ENCODE assay signal across 17 cellular contexts in genomic region chr17:42211931-42212341, GRCh38. TPM values are rescaled to one million over a fixed set of nuclear protein-coding genes. Genes with fewer than 3 reads are reported as not detected.
DNase-seq lines count a peak whose midpoint lies in the region; ATAC-seq, FAIRE-seq and TF ChIP-seq lines count a peak whose summit lies in the region.
"Not testable (repeated sequence)": the region's sequence is repeated elsewhere in the genome, so short reads cannot be mapped to it uniquely, and the experiment has no call there.
"Had no signal": no experiment of that assay in that cellular context is flagged by ENCODE, and none has a peak within 500 bp of the region (broad histone marks: within the 10 kb centered on the region; RNA-seq: fewer than 3 reads in every experiment).

No MANE protein-coding gene starts in this region.

- ATAC-seq in upper lobe of right lung, result peak; percentile 58

- intact Hi-C loops in adrenal gland (cut with DNase I); dorsolateral prefrontal cortex (cut with DNase I); kidney (cut with DNase I); upper lobe of right lung (cut with DNase I): not testable (repeated sequence)

- H3K9me3 Mint-ChIP-seq in glutamatergic neuron (ENCODE audit: unreplicated experiment); nephron progenitor cell: not testable (repeated sequence)

- not testable (repeated sequence) for H3K36me3 Mint-ChIP-seq in glutamatergic neuron (ENCODE audit: unreplicated experiment)
- peaks cover 64% of the 10 kb centered on the region for H3K36me3 Mint-ChIP-seq in nephron progenitor cell (ENCODE audit: low read depth)

- peaks cover 14% of the 10 kb centered on the region for H3K4me1 Mint-ChIP-seq in glutamatergic neuron (ENCODE audit: low read depth, unreplicated experiment)
- H3K4me1 Mint-ChIP-seq in nephron progenitor cell, result not testable (repeated sequence)

- H3K27ac ChIP-seq in adrenal gland (peak overlapping the region; percentile 50 to 80 (median 67)), dorsolateral prefrontal cortex (peak overlapping the region; percentile 29 to 97 (median 90)), kidney (ENCODE audit: low read depth in 2 of 2, low read length in 2 of 2) (peak overlapping the region; percentile 20 to 38)
- not testable (repeated sequence) for H3K27ac ChIP-seq in upper lobe of right lung

- WGBS in adrenal gland, 4 donors, result 9 to 37% (median 20%) methylated on average over 6 to 9 of the region's 9 CpGs

- not testable (repeated sequence) for H3K9ac ChIP-seq in kidney (ENCODE audit: low read length in 2 of 2)

- H3K27me3 Mint-ChIP-seq in glutamatergic neuron (ENCODE audit: unreplicated experiment); nephron progenitor cell (ENCODE audit: low read depth, poor library complexity): not testable (repeated sequence)

- DNase-seq in C1 segment of cervical spinal cord (lab: John Stamatoyannopoulos, UW) (peak in 10 of 14 donors; percentile 6 to 71 (median 56)), adrenal gland (peak; percentile 86 to 97 (median 94)), dorsolateral prefrontal cortex (peak; percentile 14 to 87 (median 78)), glutamatergic neuron (peak; percentile 57), skeletal muscle cell (ENCODE audit: low read depth) (peak; percentile 18)
- not testable (repeated sequence) for DNase-seq in kidney, nephron progenitor cell, upper lobe of right lung

- FAIRE-seq in kidney (lab: Jason Lieb, UNC), result not testable (repeated sequence)

- H3K9me3 ChIP-seq in adrenal gland (replicated peaks in 1 of 3); kidney (ENCODE audit: control insufficient read depth in 1 of 2, low read length in 2 of 2); upper lobe of right lung: not testable (repeated sequence)

- H3K27ac Mint-ChIP-seq in glutamatergic neuron (ENCODE audit: unreplicated experiment), result peak overlapping the region; percentile 48
- H3K27ac Mint-ChIP-seq in nephron progenitor cell, result peak overlapping the region; percentile 57

- not testable (repeated sequence) for H3K27me3 ChIP-seq in adrenal gland, dorsolateral prefrontal cortex, upper lobe of right lung

- H3K4me3 ChIP-seq in adrenal gland; kidney (ENCODE audit: low read length in 2 of 2); skeletal muscle cell (ENCODE audit: low read depth, low read length); upper lobe of right lung: not testable (repeated sequence)
- H3K4me3 ChIP-seq in dorsolateral prefrontal cortex, result peak overlapping the region in 8 of 59 donors; percentile 3 to 39 (median 15)

- TF ChIP-seq CTCF in adrenal gland (IDR thresholded peaks at IDR 0.05) (peak in 2 of 6 experiments; percentile 4 to 25), dorsolateral prefrontal cortex (IDR thresholded peaks at IDR 0.05 in 54 of 56, conservative IDR thresholded peaks at IDR 0.05 in 2 of 56; ENCODE audit: low read depth in 1 of 56, partially characterized antibody in 56 of 56) (peak in 10 of 56 donors; percentile 8 to 23 (median 13))
- not testable (repeated sequence) for TF ChIP-seq CTCF in glutamatergic neuron (IDR thresholded peaks at IDR 0.05; ENCODE audit: partially characterized antibody, unreplicated experiment); kidney (IDR thresholded peaks at IDR 0.05; ENCODE audit: borderline replicate concordance, extremely low read depth, insufficient read depth); nephron progenitor cell (IDR thresholded peaks at IDR 0.05); upper lobe of right lung (IDR thresholded peaks at IDR 0.05)

- peak in 1 of 2 donors; percentile 54 for TF ChIP-seq POLR2A in adrenal gland (IDR thresholded peaks at IDR 0.05)

- H3K4me1 ChIP-seq in adrenal gland (replicated peaks in 1 of 2) (peaks cover 10 to 20% of the 10 kb centered on the region in 2 donors), kidney (ENCODE audit: control insufficient read depth in 1 of 2, insufficient read depth in 1 of 2, low read depth in 1 of 2, low read length in 2 of 2) (peaks cover 2 to 12% of the 10 kb centered on the region in 2 donors)
- H3K4me1 ChIP-seq in upper lobe of right lung, result not testable (repeated sequence)

- not testable (repeated sequence) for H3K4me3 Mint-ChIP-seq in glutamatergic neuron (ENCODE audit: unreplicated experiment); nephron progenitor cell

- H3K36me3 ChIP-seq in adrenal gland (replicated peaks in 1 of 2) (peaks cover 0 to 70% of the 10 kb centered on the region in 2 donors), kidney (ENCODE audit: control insufficient read depth in 1 of 2, insufficient read depth in 2 of 2, low read length in 2 of 2) (peaks cover 13 to 36% of the 10 kb centered on the region in 2 donors), upper lobe of right lung (peaks cover 81% of the 10 kb centered on the region)

RNA-seq across cellular contexts. Expression of gene GHDC, which starts 17.6 kb away (rescaled TPM):
- 100 to 1,000 TPM in 1 of 8 donors, 10 to 100 TPM in 7; 36.4 to 344 (median 73.6) TPM for total RNA-seq in adrenal gland
- polyA plus RNA-seq in adrenal gland, result 10 to 100 TPM; 10.5 to 33.9 (median 30.4) TPM
- total RNA-seq in dorsolateral prefrontal cortex, result 10 to 100 TPM; 17.6 to 38.2 (median 23.9) TPM
- 5.3 TPM for total RNA-seq in glutamatergic neuron (ENCODE audit: unreplicated experiment)
- 41.2 TPM for total RNA-seq in kidney
- 37.0 TPM for polyA plus RNA-seq in kidney (ENCODE audit: insufficient read depth, low read depth, low replicate concordance)
- total RNA-seq in upper lobe of right lung, result 30.9 TPM

RNA-seq across cellular contexts. Expression of gene HCRT, which starts 26.7 kb away (rescaled TPM):
- total RNA-seq in adrenal gland (not detected), dorsolateral prefrontal cortex (1 to 10 TPM in 7 of 120 experiments, under 1 TPM in 2, not detected in 111; 0.96 to 1.9 (median 1.1) TPM), glutamatergic neuron (ENCODE audit: unreplicated experiment) (not detected), kidney (not detected), upper lobe of right lung (not detected)
- polyA plus RNA-seq in adrenal gland (not detected), kidney (ENCODE audit: insufficient read depth, low read depth, low replicate concordance) (not detected)
- total RNA-seq: CD4-positive, alpha-beta T cell; MCF 10A; mesothelial cell of epicardium; NCI-H460; PC-9; SK-MEL-5 had no signal
- polyA plus RNA-seq: cardiac muscle cell, IgD-negative memory B cell, keratinocyte had no signal

RNA-seq across cellular contexts. Expression of gene KCNH4, which starts 31.0 kb away (rescaled TPM):
- under 1 TPM in 6 of 8 donors, not detected in 2; 0.14 to 0.41 (median 0.19) TPM for total RNA-seq in adrenal gland
- 1 to 10 TPM in 1 of 3 donors, under 1 TPM in 2; 0.13 to 1.0 (median 0.26) TPM for polyA plus RNA-seq in adrenal gland
- total RNA-seq in dorsolateral prefrontal cortex, result 10 to 100 TPM in 1 of 120 experiments, 1 to 10 TPM in 118, under 1 TPM in 1; 0.95 to 15.2 (median 3.9) TPM
- total RNA-seq in glutamatergic neuron (ENCODE audit: unreplicated experiment), result 0.71 TPM
- total RNA-seq in kidney, result 0.35 TPM
- not detected for polyA plus RNA-seq in kidney (ENCODE audit: insufficient read depth, low read depth, low replicate concordance)
- total RNA-seq in upper lobe of right lung, result 0.26 TPM
- total RNA-seq: cardiac muscle cell, MCF 10A, PC-9 had no signal
- polyA plus RNA-seq: cardiac muscle cell, IgD-negative memory B cell, keratinocyte had no signal

RNA-seq across cellular contexts. Expression of gene RAB5C, which starts 57.1 kb away (rescaled TPM):
- total RNA-seq in adrenal gland (100 to 1,000 TPM; 126 to 216 (median 163) TPM), dorsolateral prefrontal cortex (100 to 1,000 TPM in 66 of 120 experiments, 10 to 100 TPM in 54; 64.5 to 128 (median 101) TPM), glutamatergic neuron (ENCODE audit: unreplicated experiment) (94.7 TPM), kidney (159 TPM), upper lobe of right lung (154 TPM)
- polyA plus RNA-seq in adrenal gland (100 to 1,000 TPM in 2 of 3 donors, 10 to 100 TPM in 1; 55.8 to 206 (median 115) TPM), kidney (ENCODE audit: insufficient read depth, low read depth, low replicate concordance) (286 TPM)
